In genomic region chr5:4921929-4922328, GRCh38 we compare ENCODE assay signal across 27 cellular contexts.
"Had no signal": no experiment of that assay in that cellular context is flagged by ENCODE, and none has a peak within 500 bp of the region (broad histone marks: within the 10 kb centered on the region; RNA-seq: fewer than 3 reads in every experiment).

No MANE protein-coding gene starts in this region.

- H3K9me3 Mint-ChIP-seq: neural progenitor cell; stimulated activated naive B cell treated with anti-CD40 and anti-IgM and Interleukin-4, amounts not matched to agents 10 μg/mL and 1 μg/mL and 100 μg/mL, for 72 hours; stimulated activated naive CD8-positive, alpha-beta T cell treated with anti-CD3 and anti-CD28 coated beads, Interleukin-15, Interleukin-2, amounts not matched to agents 100 ng/mL and 50 ng/mL, for 24 hours had no signal

- H3K27me3 Mint-ChIP-seq: natural killer cell treated with Interleukin-12 subunit alpha and Interleukin-12 subunit beta and Interleukin-15 and Interleukin-18, amount 100 ng/mL, for 72 hours; stimulated activated naive B cell treated with anti-CD40 and anti-IgM and Interleukin-4, amounts not matched to agents 10 μg/mL and 1 μg/mL and 100 μg/mL, for 72 hours; stimulated activated naive CD8-positive, alpha-beta T cell treated with anti-CD3 and anti-CD28 coated beads, Interleukin-15, Interleukin-2, amounts not matched to agents 100 ng/mL and 50 ng/mL, for 24 hours had no signal

- H3K27ac Mint-ChIP-seq: natural killer cell treated with Interleukin-12 subunit alpha and Interleukin-12 subunit beta and Interleukin-15 and Interleukin-18, amount 100 ng/mL, for 72 hours; neural progenitor cell; progenitor cell of endocrine pancreas; stimulated activated effector memory CD8-positive, alpha-beta T cell treated with anti-CD3 and anti-CD28 coated beads, Interleukin-12 subunit alpha, Interleukin-12 subunit beta, amount 100 ng/mL, for 72 hours; stimulated activated naive B cell treated with anti-CD40 and anti-IgM and Interleukin-4, amounts not matched to agents 10 μg/mL and 1 μg/mL and 100 μg/mL, for 72 hours; stimulated activated naive CD8-positive, alpha-beta T cell treated with anti-CD3 and anti-CD28 coated beads, Interleukin-15, Interleukin-2, amounts not matched to agents 100 ng/mL and 50 ng/mL, for 24 hours had no signal

- H3K27ac ChIP-seq: neural progenitor cell, ovary, parathyroid adenoma, psoas muscle, right lobe of liver, sigmoid colon, stomach, thoracic aorta, thyroid gland, tibial nerve, upper lobe of left lung, vagina had no signal

- DNase-seq: occipital lobe; ovary; posterior cingulate gyrus; psoas muscle; right cardiac atrium; right lobe of liver; sigmoid colon; small intestine; stimulated activated CD4-positive, alpha-beta T cell treated with anti-CD3 and anti-CD28 coated beads, Interleukin-15, amount 100 ng/mL, for 24 hours; stimulated activated CD4-positive, alpha-beta T cell treated with anti-CD3 and anti-CD28 coated beads, Interleukin-2, amount 100 ng/mL, for 24 hours; stimulated activated CD4-positive, alpha-beta T cell treated with anti-CD3 and anti-CD28 coated beads, Interleukin-2, amount 100 ng/mL, for 48 hours; stimulated activated CD4-positive, alpha-beta T cell treated with anti-CD3 and anti-CD28 coated beads, Interleukin-4, amount 100 ng/mL, for 24 hours; stimulated activated naive B cell treated with anti-CD40 and anti-IgM and Interleukin-4, amounts not matched to agents 10 μg/mL and 1 μg/mL and 100 μg/mL, for 72 hours; stimulated activated naive CD4-positive, alpha-beta T cell treated with Interleukin-2 at 50 U/mL for 16 hours; stomach; thyroid gland; trophoblast cell; upper lobe of left lung had no signal

- H3K27me3 ChIP-seq: neural progenitor cell, ovary, right lobe of liver, sigmoid colon, stomach, thyroid gland, tibial nerve, upper lobe of left lung, vagina had no signal

- H3K4me1 ChIP-seq: neural progenitor cell, parathyroid adenoma, psoas muscle, right lobe of liver, sigmoid colon, stomach, thyroid gland, tibial nerve, upper lobe of left lung, vagina had no signal

- H3K4me1 Mint-ChIP-seq: stimulated activated effector memory CD8-positive, alpha-beta T cell treated with anti-CD3 and anti-CD28 coated beads, Interleukin-12 subunit alpha, Interleukin-12 subunit beta, amount 100 ng/mL, for 72 hours; stimulated activated naive B cell treated with anti-CD40 and anti-IgM and Interleukin-4, amounts not matched to agents 10 μg/mL and 1 μg/mL and 100 μg/mL, for 72 hours had no signal

- ATAC-seq: natural killer cell treated with Interleukin-12 subunit alpha and Interleukin-12 subunit beta and Interleukin-15 and Interleukin-18, amount 100 ng/mL, for 72 hours; psoas muscle; right cardiac atrium; right lobe of liver; stimulated activated effector memory CD8-positive, alpha-beta T cell treated with anti-CD3 and anti-CD28 coated beads, Interleukin-12 subunit alpha, Interleukin-12 subunit beta, amount 100 ng/mL, for 72 hours; stimulated activated naive B cell treated with anti-CD40 and anti-IgM and Interleukin-4, amounts not matched to agents 10 μg/mL and 1 μg/mL and 100 μg/mL, for 72 hours had no signal

- H3K36me3 Mint-ChIP-seq: natural killer cell treated with Interleukin-12 subunit alpha and Interleukin-12 subunit beta and Interleukin-15 and Interleukin-18, amount 100 ng/mL, for 72 hours; neural progenitor cell; stimulated activated effector memory CD8-positive, alpha-beta T cell treated with anti-CD3 and anti-CD28 coated beads, Interleukin-12 subunit alpha, Interleukin-12 subunit beta, amount 100 ng/mL, for 72 hours; stimulated activated naive B cell treated with anti-CD40 and anti-IgM and Interleukin-4, amounts not matched to agents 10 μg/mL and 1 μg/mL and 100 μg/mL, for 72 hours had no signal

- H3K4me3 Mint-ChIP-seq: natural killer cell treated with Interleukin-12 subunit alpha and Interleukin-12 subunit beta and Interleukin-15 and Interleukin-18, amount 100 ng/mL, for 72 hours; neural progenitor cell; stimulated activated effector memory CD8-positive, alpha-beta T cell treated with anti-CD3 and anti-CD28 coated beads, Interleukin-12 subunit alpha, Interleukin-12 subunit beta, amount 100 ng/mL, for 72 hours; stimulated activated naive B cell treated with anti-CD40 and anti-IgM and Interleukin-4, amounts not matched to agents 10 μg/mL and 1 μg/mL and 100 μg/mL, for 72 hours; stimulated activated naive CD8-positive, alpha-beta T cell treated with anti-CD3 and anti-CD28 coated beads, Interleukin-15, Interleukin-2, amounts not matched to agents 100 ng/mL and 50 ng/mL, for 24 hours had no signal
